ENCODE assay signal across 8 cellular contexts in the genomic region with DNA sequence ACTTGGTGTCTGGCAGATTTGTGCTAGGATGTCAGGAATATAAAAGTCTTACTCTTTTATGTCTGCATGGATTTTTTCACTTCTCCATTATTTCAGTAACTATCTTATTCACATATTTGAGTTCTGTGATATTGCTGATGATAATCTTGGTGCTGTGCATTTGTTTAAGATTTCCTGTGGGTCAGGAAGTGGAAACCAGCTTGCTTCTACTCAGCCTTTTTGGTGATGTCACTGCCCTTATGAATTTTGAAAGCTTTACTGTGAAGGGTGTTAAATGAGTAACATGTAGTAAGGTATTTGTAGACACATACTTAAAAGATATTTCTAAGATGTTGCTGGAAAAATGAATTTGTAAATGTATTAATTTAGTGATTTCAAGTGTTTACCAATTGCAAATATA.
DNase-seq lines count a peak whose midpoint lies in the region; ATAC-seq and TF ChIP-seq lines count a peak whose summit lies in the region.

No MANE protein-coding gene starts in this region.

- H3K9me3 Mint-ChIP-seq in effector memory CD8-positive, alpha-beta T cell = no peaks in the 10 kb centered on the region

- no peak overlapping the region for H3K27ac Mint-ChIP-seq in effector memory CD8-positive, alpha-beta T cell

- H3K4me3 Mint-ChIP-seq in effector memory CD8-positive, alpha-beta T cell = peak overlapping the region; percentile 60 to 70

- ATAC-seq in GM18505 (IDR thresholded peaks at IDR 0.05; ENCODE audit: unreplicated experiment) = peak; percentile 85
- ATAC-seq in GM21390 (IDR thresholded peaks at IDR 0.05; ENCODE audit: unreplicated experiment) = peak; percentile 79
- ATAC-seq in HG03432 (IDR thresholded peaks at IDR 0.05; ENCODE audit: unreplicated experiment) = peak; percentile 92
- peak; percentile 75 for ATAC-seq in effector memory CD8-positive, alpha-beta T cell (replicated peaks)

- no peak for TF ChIP-seq POLR2A in GM18505 (IDR thresholded peaks at IDR 0.05; ENCODE audit: borderline replicate concordance, extremely low read depth, insufficient read depth, insufficient read length)

- no peaks in the 10 kb centered on the region for H3K36me3 ChIP-seq in right atrium auricular region

- H3K27me3 ChIP-seq in right atrium auricular region = no peaks in the 10 kb centered on the region

- H3K4me3 ChIP-seq in right atrium auricular region = no peak overlapping the region

- H3K9me3 ChIP-seq in right atrium auricular region = peaks cover 0 to 6% of the 10 kb centered on the region in 2 donors

- no peaks in the 10 kb centered on the region for H3K27me3 Mint-ChIP-seq in effector memory CD8-positive, alpha-beta T cell

- H3K36me3 Mint-ChIP-seq in effector memory CD8-positive, alpha-beta T cell (ENCODE audit: insufficient read depth) = no peaks in the 10 kb centered on the region

- TF ChIP-seq CTCF in right atrium auricular region (IDR thresholded peaks at IDR 0.05) = no peak

- H3K4me1 ChIP-seq in right atrium auricular region = no peaks in the 10 kb centered on the region

- DNase-seq in effector memory CD8-positive, alpha-beta T cell = no peak
- DNase-seq in right atrium auricular region (ENCODE audit: low spot score) = no peak
- no peak for DNase-seq in NCI-H226
- no peak for DNase-seq in activated effector memory CD4-positive, alpha-beta T cell treated with Interleukin-2 at 50 U/mL for 16 hours
- DNase-seq in activated T-cell treated with anti-CD3 and anti-CD28 coated beads for 4 hours = no peak

- no peak overlapping the region for H3K27ac ChIP-seq in right atrium auricular region

- peaks cover 5 to 11% of the 10 kb centered on the region in 2 donors for H3K4me1 Mint-ChIP-seq in effector memory CD8-positive, alpha-beta T cell (ENCODE audit: low read depth in 2 of 2)
